Comparison of ENCODE assay signal across 1 cellular context in the genomic region with DNA sequence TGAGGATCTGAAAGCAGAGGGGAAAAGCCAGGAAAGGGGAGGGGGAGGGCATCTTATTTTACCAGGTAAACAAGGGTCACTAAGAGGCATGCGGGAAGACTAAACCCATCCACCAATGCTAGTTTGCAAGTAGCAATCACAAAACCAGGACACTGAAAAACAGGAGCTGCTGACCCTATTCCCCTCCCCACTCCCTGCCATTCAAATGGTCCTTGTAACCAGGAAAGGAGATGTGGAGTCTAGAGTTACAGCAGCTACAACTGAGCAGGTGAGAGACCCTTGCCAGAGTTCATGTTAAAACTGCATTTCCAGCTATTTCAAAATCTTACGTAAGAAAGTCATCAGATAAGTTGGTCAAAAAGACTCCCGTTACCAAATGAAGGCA.
TF ChIP-seq lines count a peak whose summit lies in the region.

No MANE protein-coding gene starts in this region.

TF ChIP-seq in H1, 55 proteins besides CTCF, POLR2A, EP300 and RAD21:
- TF ChIP-seq JUN (IDR thresholded peaks at IDR 0.05; ENCODE audit: low read depth, low read length) (no peak), RXRA (IDR thresholded peaks at IDR 0.05; ENCODE audit: insufficient read depth, low read depth, low read length) (no peak), GTF2F1 (IDR thresholded peaks at IDR 0.05; ENCODE audit: borderline replicate concordance, low read depth, low read length) (no peak), TAF7 (optimal IDR thresholded peaks at IDR 0.05; ENCODE audit: borderline replicate concordance, low read depth, low read length) (no peak), NRF1 (IDR thresholded peaks at IDR 0.05; ENCODE audit: low read depth, low read length) (no peak), CBX8 (IDR thresholded peaks at IDR 0.05; ENCODE audit: borderline replicate concordance, low read depth, low read length) (no peak), TCF12 (IDR thresholded peaks at IDR 0.05; ENCODE audit: low read depth, low read length) (no peak), BACH1 (IDR thresholded peaks at IDR 0.05; ENCODE audit: low read length) (no peak), HDAC6 (IDR thresholded peaks at IDR 0.05; ENCODE audit: low read depth, low read length) (no peak), CEBPB (IDR thresholded peaks at IDR 0.05; ENCODE audit: low read depth, low read length) (no peak), SAP30 (IDR thresholded peaks at IDR 0.05; ENCODE audit: insufficient read depth, insufficient replicate concordance, low read length) (no peak)
- TF ChIP-seq, protein P1, sequence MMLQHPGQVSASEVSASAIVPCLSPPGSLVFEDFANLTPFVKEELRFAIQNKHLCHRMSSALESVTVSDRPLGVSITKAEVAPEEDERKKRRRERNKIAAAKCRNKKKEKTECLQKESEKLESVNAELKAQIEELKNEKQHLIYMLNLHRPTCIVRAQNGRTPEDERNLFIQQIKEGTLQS (IDR thresholded peaks at IDR 0.05; ENCODE audit: insufficient read depth, low read depth, low read length), result no peak
- TF ChIP-seq, protein P2, sequence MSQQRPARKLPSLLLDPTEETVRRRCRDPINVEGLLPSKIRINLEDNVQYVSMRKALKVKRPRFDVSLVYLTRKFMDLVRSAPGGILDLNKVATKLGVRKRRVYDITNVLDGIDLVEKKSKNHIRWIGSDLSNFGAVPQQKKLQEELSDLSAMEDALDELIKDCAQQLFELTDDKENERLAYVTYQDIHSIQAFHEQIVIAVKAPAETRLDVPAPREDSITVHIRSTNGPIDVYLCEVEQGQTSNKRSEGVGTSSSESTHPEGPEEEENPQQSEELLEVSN (IDR thresholded peaks at IDR 0.05), result no peak
